ENCODE assay signal across 10 cellular contexts in genomic region chr1:226820935-226821718, GRCh38. TPM values are rescaled to one million over a fixed set of nuclear protein-coding genes. Genes with fewer than 3 reads are reported as not detected.
A peak's percentile ranks its signal among the peaks of the same experiment; 100 is the strongest.
DNase-seq lines count a peak whose midpoint lies in the region; ATAC-seq and TF ChIP-seq lines count a peak whose summit lies in the region.
"Had no signal": no experiment of that assay in that cellular context is flagged by ENCODE, and none has a peak within 500 bp of the region (broad histone marks: within the 10 kb centered on the region; RNA-seq: fewer than 3 reads in every experiment).

No MANE protein-coding gene starts in this region.

- no peaks in the 10 kb centered on the region for H3K79me2 ChIP-seq in fibroblast of lung (ENCODE audit: control insufficient read depth, insufficient read depth, low read length)

- no peak for TF ChIP-seq POLR2A in Peyer's patch (IDR thresholded peaks at IDR 0.05)

- TF ChIP-seq CTCF in Peyer's patch (IDR thresholded peaks at IDR 0.05) (no peak), fibroblast of lung (conservative IDR thresholded peaks at IDR 0.05 in 1 of 2, IDR thresholded peaks at IDR 0.05 in 1 of 2; ENCODE audit: low read depth in 1 of 2, low read length in 2 of 2) (no peak), omental fat pad (IDR thresholded peaks at IDR 0.05) (no peak)

- peaks cover 0 to 8% (median 0%) of the 10 kb centered on the region in 4 donors for H3K4me1 ChIP-seq in Peyer's patch
- peaks cover 15% of the 10 kb centered on the region for H3K4me1 ChIP-seq in fibroblast of lung (ENCODE audit: control insufficient read depth, extremely low read depth, insufficient read depth, low read length)
- no peaks in the 10 kb centered on the region for H3K4me1 ChIP-seq in effector memory CD4-positive, alpha-beta T cell (ENCODE audit: control insufficient read depth, insufficient read depth, low read length, poor library complexity, severe bottlenecking)

- ATAC-seq in omental fat pad (ENCODE audit: low FRiP score) = peak; percentile 99
- ATAC-seq in HG03139 (IDR thresholded peaks at IDR 0.05; ENCODE audit: unreplicated experiment) = no peak
- ATAC-seq in GM18517 (IDR thresholded peaks at IDR 0.05; ENCODE audit: unreplicated experiment) = no peak

- peak overlapping the region; percentile 34 for H3K4me2 ChIP-seq in fibroblast of lung (ENCODE audit: extremely low read depth, insufficient read depth, low read length)

- H3K9me3 ChIP-seq in Peyer's patch (no peaks in the 10 kb centered on the region), fibroblast of lung (ENCODE audit: control insufficient read depth, insufficient read depth, low read depth, low read length) (no peaks in the 10 kb centered on the region)
- no peaks in the 10 kb centered on the region for H3K9me3 ChIP-seq in effector memory CD4-positive, alpha-beta T cell (ENCODE audit: control insufficient read depth, low read length)

- H3K27me3 ChIP-seq in Peyer's patch = no peaks in the 10 kb centered on the region
- H3K27me3 ChIP-seq in fibroblast of lung (ENCODE audit: control insufficient read depth, insufficient read depth, low read length) = no peaks in the 10 kb centered on the region
- no peaks in the 10 kb centered on the region for H3K27me3 ChIP-seq in effector memory CD4-positive, alpha-beta T cell (replicated peaks; ENCODE audit: control insufficient read depth, insufficient read depth, low read length, poor library complexity, severe bottlenecking)

- no peaks in the 10 kb centered on the region for H4K20me1 ChIP-seq in fibroblast of lung (ENCODE audit: control insufficient read depth, extremely low read depth, insufficient read depth, low read length)

- peak; percentile 97 for DNase-seq in AG08395 (ENCODE audit: low spot score)
- DNase-seq in Peyer's patch = peak; percentile 34 to 83 (median 61)
- DNase-seq in fibroblast of lung (ENCODE audit: low read depth in 2 of 2) = peak; percentile 96 to 100
- peak; percentile 48 for DNase-seq in omental fat pad (ENCODE audit: low spot score)
- DNase-seq in SHP77 (lab: John Stamatoyannopoulos, UW) = no peak
- no peak for DNase-seq in effector memory CD4-positive, alpha-beta T cell
- DNase-seq: DND-41 had no signal

- no peak overlapping the region for H2AFZ ChIP-seq in fibroblast of lung (ENCODE audit: low read length)

- H3K36me3 ChIP-seq in Peyer's patch = no peaks in the 10 kb centered on the region
- H3K36me3 ChIP-seq in fibroblast of lung (ENCODE audit: control insufficient read depth, insufficient read depth, low read length) = no peaks in the 10 kb centered on the region
- no peaks in the 10 kb centered on the region for H3K36me3 ChIP-seq in effector memory CD4-positive, alpha-beta T cell (ENCODE audit: control insufficient read depth, insufficient read depth, low read length)

- H3K9ac ChIP-seq in fibroblast of lung (ENCODE audit: insufficient read depth, low read length) = peak overlapping the region; percentile 54

- H3K27ac ChIP-seq in Peyer's patch (peak overlapping the region; percentile 47 to 83 (median 61)), fibroblast of lung (ENCODE audit: insufficient read depth, low read length) (peak overlapping the region; percentile 90)
- no peak overlapping the region for H3K27ac ChIP-seq in effector memory CD4-positive, alpha-beta T cell (ENCODE audit: insufficient read depth, low read length, poor library complexity, severe bottlenecking)
- H3K27ac ChIP-seq: VCaP had no signal

- H3K4me3 ChIP-seq in Peyer's patch (no peak overlapping the region), fibroblast of lung (replicated peaks in 1 of 4; ENCODE audit: control extremely low read depth in 1 of 4, insufficient read depth in 1 of 4, low read depth in 3 of 4, low read length in 4 of 4) (no peak overlapping the region)
- H3K4me3 ChIP-seq in effector memory CD4-positive, alpha-beta T cell (ENCODE audit: insufficient read depth, low read depth, low read length, poor library complexity, severe bottlenecking) = no peak overlapping the region

RNA-seq across cellular contexts. Expression of gene PSEN2, which starts 49.3 kb away (rescaled TPM):
- total RNA-seq in Peyer's patch (10 to 100 TPM; 31.4 to 57.8 (median 39.1) TPM), fibroblast of lung (22.9 and 41.8 TPM in 2 replicates), omental fat pad (10 to 100 TPM; 25.5 to 34.3 (median 30.2) TPM)
- polyA plus RNA-seq in fibroblast of lung = 19.5 and 22.1 TPM in 2 replicates
- 17.5 and 19.8 TPM in 2 replicates for polyA plus RNA-seq in fibroblast of lung (2012)
- 33.5 and 50.6 TPM in 2 replicates for polyA minus RNA-seq in fibroblast of lung (ENCODE audit: low replicate concordance)

Comparison
In these comparisons a context has a peak if more than half of its experiments do, and no peak if none do; other contexts are left out.
1. DNase-seq: peak in AG08395 (single experiment), Peyer's patch (3 of 3), fibroblast of lung (2 of 2) and omental fat pad (single experiment); none in SHP77 (0 of 2) and effector memory CD4-positive, alpha-beta T cell (0 of 3).